ENCODE assay signal across 9 cellular contexts in genomic region chr6:52503344-52503747, GRCh38.
DNase-seq lines count a peak whose midpoint lies in the region; TF ChIP-seq lines count a peak whose summit lies in the region.
"Had no signal": no experiment of that assay in that cellular context is flagged by ENCODE, and none has a peak within 500 bp of the region (broad histone marks: within the 10 kb centered on the region; RNA-seq: fewer than 3 reads in every experiment).

No MANE protein-coding gene starts in this region.

- peak overlapping the region; percentile 87 for H3K27ac ChIP-seq in left ventricle myocardium inferior (replicated peaks)
- peak overlapping the region; percentile 41 for H3K27ac ChIP-seq in subcutaneous abdominal adipose tissue (ENCODE audit: low read depth, low read length)
- no peak overlapping the region for H3K27ac ChIP-seq in testis

- TF ChIP-seq CTCF in left ventricle myocardium inferior (IDR thresholded peaks at IDR 0.05; ENCODE audit: borderline replicate concordance) (peak; percentile 19), testis (IDR thresholded peaks at IDR 0.05) (no peak)

- H3K36me3 ChIP-seq in left ventricle myocardium inferior (peaks cover 51% of the 10 kb centered on the region), subcutaneous abdominal adipose tissue (ENCODE audit: control insufficient read depth in 5 of 5, insufficient read depth in 5 of 5, low read length in 5 of 5) (peaks cover 0 to 47% (median 29%) of the 10 kb centered on the region in 5 donors), testis (ENCODE audit: low read depth, missing control alignments) (no peaks in the 10 kb centered on the region)

- H3K9me3 ChIP-seq in left ventricle myocardium inferior (replicated peaks) (no peaks in the 10 kb centered on the region), subcutaneous abdominal adipose tissue (ENCODE audit: control insufficient read depth in 5 of 5, low read length in 5 of 5) (no peaks in the 10 kb centered on the region), testis (no peaks in the 10 kb centered on the region)

- WGBS in testis, 2 donors, result 73 to 75% methylated on average over 2 to 5 of the region's 5 CpGs

- H3K4me1 ChIP-seq in left ventricle myocardium inferior (peaks cover 85% of the 10 kb centered on the region), subcutaneous abdominal adipose tissue (ENCODE audit: control insufficient read depth in 5 of 5, insufficient read depth in 5 of 5, low read length in 5 of 5) (peaks cover 9 to 60% (median 58%) of the 10 kb centered on the region in 5 donors), testis (peaks cover 18% of the 10 kb centered on the region)

- TF ChIP-seq POLR2A in testis (IDR thresholded peaks at IDR 0.05), result no peak

- H3K4me3 ChIP-seq in left ventricle myocardium inferior (no peak overlapping the region), subcutaneous abdominal adipose tissue (ENCODE audit: low read depth in 1 of 5, low read length in 5 of 5) (no peak overlapping the region), testis (no peak overlapping the region)

- DNase-seq in NCI-H1417 (lab: John Stamatoyannopoulos, UW), result peak; percentile 39 to 78 (median 67)
- no peak for DNase-seq in NCI-H1417 treated with DMSO at 0.1 percent for 48 hours (lab: John Stamatoyannopoulos, UW)
- DNase-seq in SK-N-DZ (ENCODE audit: low spot score), result peak; percentile 60
- peak; percentile 34 for DNase-seq in left ventricle myocardium inferior
- DNase-seq in pons (ENCODE audit: low spot score), result no peak
- DNase-seq in superior temporal gyrus (ENCODE audit: extremely low spot score), result no peak
- DNase-seq in testis, result no peak
- DNase-seq: activated B cell treated with CpG ODN at 0.5 μM for 24 hours had no signal

- H3K27me3 ChIP-seq in left ventricle myocardium inferior (ENCODE audit: low read depth), result no peaks in the 10 kb centered on the region
- no peaks in the 10 kb centered on the region for H3K27me3 ChIP-seq in subcutaneous abdominal adipose tissue (ENCODE audit: control insufficient read depth in 5 of 5, insufficient read depth in 4 of 5, low read length in 5 of 5)
- no peaks in the 10 kb centered on the region for H3K27me3 ChIP-seq in testis

- peak overlapping the region in 2 of 5 donors; percentile 5 for H3K9ac ChIP-seq in subcutaneous abdominal adipose tissue (ENCODE audit: low read length in 5 of 5)

- intact Hi-C loops in left ventricle myocardium inferior (cut with micrococcal nuclease) (no loop called here), testis (cut with DNase I; ENCODE audit: low total_unique reads) (no loop called here)

Comparison
In these comparisons a context has a peak if more than half of its experiments do, and no peak if none do; other contexts are left out.
1. DNase-seq: peak in NCI-H1417 (3 of 3), SK-N-DZ (single experiment) and left ventricle myocardium inferior (single experiment); none in NCI-H1417 treated with DMSO at 0.1 percent for 48 hours (single experiment), pons (single experiment), superior temporal gyrus (single experiment) and testis (single experiment).
2. H3K27ac ChIP-seq: peak in left ventricle myocardium inferior (single experiment) and subcutaneous abdominal adipose tissue (single experiment); none in testis (0 of 2).